Comparison of ENCODE assay signal across 8 cellular contexts in genomic region chr2:241149675-241149924, GRCh38. TPM values are rescaled to one million over a fixed set of nuclear protein-coding genes. Genes with fewer than 3 reads are reported as not detected.
DNase-seq lines count a peak whose midpoint lies in the region; ATAC-seq and TF ChIP-seq lines count a peak whose summit lies in the region.

No MANE protein-coding gene starts in this region.

- peak overlapping the region; percentile 77 for H3K4me3 ChIP-seq in astrocyte of the cerebellum (ENCODE audit: low read depth, low read length)
- peak overlapping the region; percentile 60 for H3K4me3 ChIP-seq in mesendoderm (ENCODE audit: low read length)

- H3K27me3 ChIP-seq in mesendoderm (ENCODE audit: insufficient read depth, low read length, poor library complexity): no peaks in the 10 kb centered on the region

- DNase-seq in astrocyte of the cerebellum (ENCODE audit: low read depth) (no peak), mesendoderm (no peak), superior temporal gyrus (ENCODE audit: extremely low spot score) (no peak), C1 segment of cervical spinal cord (lab: John Stamatoyannopoulos, UW) (no peak), HPDE6-E6E7 (ENCODE audit: extremely low spot score) (no peak), NCI-H510A treated with DMSO at 0.1 percent for 48 hours (lab: John Stamatoyannopoulos, UW) (no peak)

- no peak overlapping the region for H2AK5ac ChIP-seq in mesendoderm (ENCODE audit: low read length)

- H3K27ac ChIP-seq in mesendoderm (ENCODE audit: low read depth, low read length): no peak overlapping the region

- WGBS in mesendoderm (ENCODE audit: extremely low coverage, insufficient coverage, low lambda C conversion rate): no CpG with 5 or more reads among the region's 23 CpGs

- no peaks in the 10 kb centered on the region for H3K4me1 ChIP-seq in mesendoderm (ENCODE audit: control insufficient read depth, low read depth, low read length)

- no peak overlapping the region for H3K4ac ChIP-seq in mesendoderm (ENCODE audit: low read depth, low read length)

- no peak overlapping the region for H2BK5ac ChIP-seq in mesendoderm (ENCODE audit: low read length)

- in situ Hi-C loops in astrocyte of the cerebellum (cut with HindIII; ENCODE audit: low sequenced_read_pairs): no loop called here

- no peak for TF ChIP-seq CTCF in astrocyte of the cerebellum (IDR thresholded peaks at IDR 0.05; ENCODE audit: low read depth, low read length, missing control alignments)

- no peak overlapping the region for H2BK120ac ChIP-seq in mesendoderm (ENCODE audit: low read depth, low read length)

- H2BK15ac ChIP-seq in mesendoderm (replicated peaks; ENCODE audit: low read depth): no peak overlapping the region

- H3K56ac ChIP-seq in mesendoderm (ENCODE audit: low read length): peak overlapping the region; percentile 85

- peak overlapping the region; percentile 99 for H3K4me2 ChIP-seq in mesendoderm (ENCODE audit: low read length)

- no peaks in the 10 kb centered on the region for H3K79me2 ChIP-seq in mesendoderm (ENCODE audit: control insufficient read depth, insufficient read depth, low read length)

- peak overlapping the region; percentile 72 for H3K9ac ChIP-seq in mesendoderm (ENCODE audit: low read length)

- H4K5ac ChIP-seq in mesendoderm (ENCODE audit: low read length): no peak overlapping the region

- ATAC-seq in GM19351 (IDR thresholded peaks at IDR 0.05; ENCODE audit: unreplicated experiment) (peak; percentile 12), HG03103 (IDR thresholded peaks at IDR 0.05; ENCODE audit: low read depth, unreplicated experiment) (peak; percentile 16)

- H3K23ac ChIP-seq in mesendoderm (ENCODE audit: low read length): no peak overlapping the region

- no peaks in the 10 kb centered on the region for H3K36me3 ChIP-seq in mesendoderm (ENCODE audit: control insufficient read depth, insufficient read depth, low read length)

- H3K18ac ChIP-seq in mesendoderm (ENCODE audit: low read length): no peak overlapping the region

- peaks cover 14% of the 10 kb centered on the region for H3K79me1 ChIP-seq in mesendoderm (ENCODE audit: low read length)

- no peak overlapping the region for H4K8ac ChIP-seq in mesendoderm (ENCODE audit: low read depth, low read length)

RNA-seq across cellular contexts. Expression of gene PASK, which starts 0.3 kb away (rescaled TPM):
- 12.6 TPM for polyA plus RNA-seq in mesendoderm (2013, experiment 1 of 2)
- 12.7 TPM for polyA plus RNA-seq in mesendoderm (2013, experiment 2 of 2)

RNA-seq across cellular contexts. Expression of gene PPP1R7, which starts 0.7 kb away (rescaled TPM):
- 54.8 TPM for polyA plus RNA-seq in mesendoderm (2013, experiment 1 of 2)
- 56.0 TPM for polyA plus RNA-seq in mesendoderm (2013, experiment 2 of 2)

RNA-seq across cellular contexts. Expression of gene ANO7, which starts 38.9 kb away (rescaled TPM):
- 2.7 TPM for polyA plus RNA-seq in mesendoderm (2013, experiment 1 of 2)
- polyA plus RNA-seq in mesendoderm (2013, experiment 2 of 2): 2.5 TPM

RNA-seq across cellular contexts. Expression of gene MTERF4, which starts 47.5 kb away (rescaled TPM):
- 23.0 TPM for polyA plus RNA-seq in mesendoderm (2013, experiment 1 of 2)
- polyA plus RNA-seq in mesendoderm (2013, experiment 2 of 2): 23.7 TPM
